19 cellular contexts compared by ENCODE assay signal in genomic region chr20:45017859-45018258, GRCh38. TPM values are rescaled to one million over a fixed set of nuclear protein-coding genes. Genes with fewer than 3 reads are reported as not detected.
DNase-seq lines count a peak whose midpoint lies in the region; ATAC-seq and TF ChIP-seq lines count a peak whose summit lies in the region.
"Had no signal": no experiment of that assay in that cellular context is flagged by ENCODE, and none has a peak within 500 bp of the region (broad histone marks: within the 10 kb centered on the region; RNA-seq: fewer than 3 reads in every experiment).

No MANE protein-coding gene starts in this region.

- no peak overlapping the region for H3K18ac ChIP-seq in H9 (ENCODE audit: insufficient read length, low read depth, low read length)

- H3K27ac ChIP-seq in H9 (ENCODE audit: insufficient read length, low read depth, low read length) (peak overlapping the region; percentile 69), neutrophil (peak overlapping the region; percentile 14)
- H3K27ac ChIP-seq: C4-2B, WERI-Rb-1 had no signal

- no peak overlapping the region for H3K4ac ChIP-seq in H9 (ENCODE audit: low read depth, low read length)

- no peak overlapping the region for H4K8ac ChIP-seq in H9 (replicated peaks; ENCODE audit: insufficient read length, low read depth, low read length)

- H3K23ac ChIP-seq in H9 (ENCODE audit: insufficient read length, low read depth, low read length), result no peak overlapping the region

- DNase-seq in activated naive CD4-positive, alpha-beta T cell treated with anti-CD3 and anti-CD28 coated beads, Interleukin-2, amount 50 U/mL, for 72 hours (ENCODE audit: low spot score in 2 of 2), result no peak
- DNase-seq in H9 (no peak), astrocyte of the spinal cord (ENCODE audit: low read depth, low spot score) (peak; percentile 62), COLO829 (ENCODE audit: low spot score) (no peak)
- DNase-seq: activated CD4-positive, alpha-beta T cell treated with anti-CD3 and anti-CD28 coated beads, Interleukin-2, amount 50 U/mL, for 48 hours; cortex of kidney; left colon; NCI-H1436; NCI-H748 treated with DMSO at 0.1 percent for 48 hours; OCI-M1; SIG-M5; T-helper 2 cell; WERI-Rb-1 had no signal

- peak overlapping the region; percentile 76 for H3K27ac Mint-ChIP-seq in activated naive CD4-positive, alpha-beta T cell treated with anti-CD3 and anti-CD28 coated beads, Interleukin-2, amount 50 U/mL, for 24 hours
- no peak overlapping the region for H3K27ac Mint-ChIP-seq in activated naive CD4-positive, alpha-beta T cell treated with anti-CD3 and anti-CD28 coated beads, Interleukin-2, amount 50 U/mL, for 72 hours
- H3K27ac Mint-ChIP-seq in H9, result peak overlapping the region; percentile 54 to 95 (median 82); a peak in 6 of 7 replicates

- no peak overlapping the region for H2AK5ac ChIP-seq in H9 (ENCODE audit: insufficient read length, low read length)

- no peak overlapping the region for H2AFZ ChIP-seq in H9 (ENCODE audit: low read length)

- H4K91ac ChIP-seq in H9 (ENCODE audit: insufficient read length, low read depth, low read length), result no peak overlapping the region

- no peak for ATAC-seq in activated naive CD4-positive, alpha-beta T cell treated with anti-CD3 and anti-CD28 coated beads, Interleukin-2, amount 50 U/mL, for 72 hours
- ATAC-seq in GM21619 (IDR thresholded peaks at IDR 0.05; ENCODE audit: unreplicated experiment) (no peak), HG02623 (IDR thresholded peaks at IDR 0.05; ENCODE audit: unreplicated experiment) (no peak)
- ATAC-seq: left colon had no signal

- no peak overlapping the region for H2BK15ac ChIP-seq in H9 (ENCODE audit: low read depth, low read length)

- peaks cover 88% of the 10 kb centered on the region for H3K36me3 ChIP-seq in neutrophil

- H3K9me3 ChIP-seq in H9 (ENCODE audit: control insufficient read depth, low read depth, low read length), result no peaks in the 10 kb centered on the region
- H3K9me3 ChIP-seq in neutrophil, result no peaks in the 10 kb centered on the region

- no peaks in the 10 kb centered on the region for H4K20me1 ChIP-seq in H9 (ENCODE audit: control insufficient read depth, insufficient read depth, insufficient read length)

- H3K4me3 Mint-ChIP-seq in activated naive CD4-positive, alpha-beta T cell treated with anti-CD3 and anti-CD28 coated beads, Interleukin-2, amount 50 U/mL, for 24 hours, result no peak overlapping the region
- no peak overlapping the region for H3K4me3 Mint-ChIP-seq in H9

- in situ Hi-C loops in astrocyte of the spinal cord (cut with HindIII; ENCODE audit: low sequenced_read_pairs), result no loop called here

- no peak overlapping the region for H3K14ac ChIP-seq in H9 (ENCODE audit: insufficient read depth, low read length)

- H3K36me3 Mint-ChIP-seq in activated naive CD4-positive, alpha-beta T cell treated with anti-CD3 and anti-CD28 coated beads, Interleukin-2, amount 50 U/mL, for 24 hours, result peaks cover 25% of the 10 kb centered on the region
- peaks cover 10 to 36% of the 10 kb centered on the region in 2 donors for H3K36me3 Mint-ChIP-seq in activated naive CD4-positive, alpha-beta T cell treated with anti-CD3 and anti-CD28 coated beads, Interleukin-2, amount 50 U/mL, for 72 hours
- H3K36me3 Mint-ChIP-seq in H9 (ENCODE audit: insufficient read depth in 1 of 3, low read depth in 3 of 3), result peaks cover 0 to 6% (median 0%) of the 10 kb centered on the region in 3 experiments; a peak in 3 of 7 replicates

- peaks cover 84% of the 10 kb centered on the region for H3K4me1 Mint-ChIP-seq in activated naive CD4-positive, alpha-beta T cell treated with anti-CD3 and anti-CD28 coated beads, Interleukin-2, amount 50 U/mL, for 24 hours
- peaks cover 33 to 39% of the 10 kb centered on the region in 2 experiments for H3K4me1 Mint-ChIP-seq in H9

- H3K9ac ChIP-seq in H9 (ENCODE audit: extremely low read depth, insufficient read length, low read length), result no peak overlapping the region

- H3K79me2 ChIP-seq in H9 (ENCODE audit: insufficient read depth, low read length), result no peaks in the 10 kb centered on the region

- H3T11ph ChIP-seq in H9 (ENCODE audit: low read length), result no peak overlapping the region

- H3K56ac ChIP-seq in H9 (ENCODE audit: insufficient read length, low read depth, low read length), result no peak overlapping the region

- peaks cover 6% of the 10 kb centered on the region; the same call in 1 of the 2 replicates for H3K4me1 ChIP-seq in H9 (ENCODE audit: insufficient read depth, low read length)
- H3K4me1 ChIP-seq in neutrophil (ENCODE audit: control insufficient read depth in 1 of 2, insufficient read depth in 1 of 2, low read depth in 1 of 2, low read length in 1 of 2), result peaks cover 6 to 13% of the 10 kb centered on the region in 2 experiments

- H3K27me3 ChIP-seq in H9 (ENCODE audit: insufficient read depth, low read length), result no peaks in the 10 kb centered on the region
- H3K27me3 ChIP-seq in neutrophil, result no peaks in the 10 kb centered on the region

- no peak overlapping the region for H2BK20ac ChIP-seq in H9 (ENCODE audit: low read depth, low read length, poor library complexity, severe bottlenecking)

- H3K27me3 Mint-ChIP-seq in activated naive CD4-positive, alpha-beta T cell treated with anti-CD3 and anti-CD28 coated beads, Interleukin-2, amount 50 U/mL, for 24 hours, result no peaks in the 10 kb centered on the region
- no peaks in the 10 kb centered on the region for H3K27me3 Mint-ChIP-seq in H9 (ENCODE audit: low read depth)
- H3K27me3 Mint-ChIP-seq: activated naive CD8-positive, alpha-beta T cell had no signal

- no peak overlapping the region for H2BK120ac ChIP-seq in H9 (ENCODE audit: low read depth, low read length, poor library complexity, severe bottlenecking)

- no peak overlapping the region for H2BK12ac ChIP-seq in H9 (ENCODE audit: insufficient read length, low read depth, low read length)

- no peaks in the 10 kb centered on the region for H3K23me2 ChIP-seq in H9 (ENCODE audit: insufficient read length, low read depth, low read length, poor library complexity, severe bottlenecking)

- H3K4me2 ChIP-seq in H9 (ENCODE audit: insufficient read depth, insufficient read length, low read length), result peak overlapping the region; percentile 0

- H4K5ac ChIP-seq in H9 (ENCODE audit: insufficient read length, low read depth, low read length), result no peak overlapping the region

- H3K79me1 ChIP-seq in H9 (ENCODE audit: insufficient read depth, low read depth, low read length, poor library complexity, severe bottlenecking), result no peaks in the 10 kb centered on the region

- no peak for TF ChIP-seq CTCF in H9 (conservative IDR thresholded peaks at IDR 0.05)
- no peak for TF ChIP-seq CTCF in astrocyte of the spinal cord (IDR thresholded peaks at IDR 0.05; ENCODE audit: low read depth, low read length)
- no peak for TF ChIP-seq CTCF in neutrophil (IDR thresholded peaks at IDR 0.05)

- H3K4me3 ChIP-seq in astrocyte of the spinal cord (ENCODE audit: low read depth, low read length) (no peak overlapping the region), neutrophil (ENCODE audit: low read depth in 1 of 2, low read length in 1 of 2) (no peak overlapping the region)

- no peak overlapping the region for H2BK5ac ChIP-seq in H9 (ENCODE audit: insufficient read length, low read length)

- no peaks in the 10 kb centered on the region for H3K9me3 Mint-ChIP-seq in activated naive CD4-positive, alpha-beta T cell treated with anti-CD3 and anti-CD28 coated beads, Interleukin-2, amount 50 U/mL, for 24 hours
- no peaks in the 10 kb centered on the region for H3K9me3 Mint-ChIP-seq in activated naive CD4-positive, alpha-beta T cell treated with anti-CD3 and anti-CD28 coated beads, Interleukin-2, amount 50 U/mL, for 72 hours
- H3K9me3 Mint-ChIP-seq in H9, result no peaks in the 10 kb centered on the region

RNA-seq across cellular contexts. Expression of gene STK4, which starts 51.5 kb away (rescaled TPM):
- 100 to 1,000 TPM; 149 to 205 TPM for total RNA-seq in activated naive CD4-positive, alpha-beta T cell treated with anti-CD3 and anti-CD28 coated beads, Interleukin-2, amount 50 U/mL, for 72 hours
- total RNA-seq in H9 (2021), result 41.3 and 43.0 TPM in 2 replicates

RNA-seq across cellular contexts. Expression of gene TOMM34, which starts 57.7 kb away (rescaled TPM):
- 10 to 100 TPM; 39.4 to 50.8 TPM for total RNA-seq in activated naive CD4-positive, alpha-beta T cell treated with anti-CD3 and anti-CD28 coated beads, Interleukin-2, amount 50 U/mL, for 72 hours
- 37.5 and 40.1 TPM in 2 replicates for total RNA-seq in H9 (2021)

Comparison
In these comparisons a context has a peak if more than half of its experiments do, and no peak if none do; other contexts are left out.
1. H3K27ac Mint-ChIP-seq: peak in activated naive CD4-positive, alpha-beta T cell treated with anti-CD3 and anti-CD28 coated beads, Interleukin-2, amount 50 U/mL, for 24 hours (single experiment) and H9 (3 of 3); none in activated naive CD4-positive, alpha-beta T cell treated with anti-CD3 and anti-CD28 coated beads, Interleukin-2, amount 50 U/mL, for 72 hours (0 of 2).